8 cellular contexts compared by ENCODE assay signal in the genomic region with DNA sequence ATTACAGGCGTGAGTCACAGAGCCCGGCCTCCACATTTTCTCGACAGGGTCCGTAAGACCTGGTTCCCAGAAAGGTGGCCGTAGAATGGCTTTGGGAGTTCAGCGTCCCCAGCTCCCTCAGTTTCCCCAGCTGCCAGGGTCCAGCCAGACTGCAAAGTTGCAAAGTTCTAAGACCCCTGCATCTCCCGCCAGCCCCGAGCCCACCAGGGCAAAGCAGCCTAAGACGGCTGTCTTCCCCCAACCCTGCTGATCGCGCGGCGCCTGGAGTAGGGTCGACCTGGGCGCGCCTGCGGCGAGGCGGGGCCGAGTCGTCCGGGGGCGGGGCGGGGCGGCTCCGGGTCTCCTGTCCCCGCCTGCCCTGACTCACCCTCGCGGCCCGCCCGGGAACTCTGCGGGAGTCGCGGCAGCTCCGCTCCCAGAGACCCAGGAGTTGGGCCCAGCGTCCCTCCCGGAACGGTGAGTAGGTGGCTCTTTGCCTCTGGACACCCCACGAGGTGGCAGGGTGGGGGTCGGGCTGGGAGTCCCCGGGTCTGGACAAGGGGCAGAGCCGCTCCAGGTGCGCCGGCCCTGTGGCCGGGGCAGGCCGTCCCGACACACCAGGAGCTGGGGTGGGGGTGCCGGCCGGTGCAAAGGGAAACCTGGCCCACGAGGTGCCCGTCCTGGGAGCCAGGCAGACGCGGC. TPM values are rescaled to one million over a fixed set of nuclear protein-coding genes. Genes with fewer than 3 reads are reported as not detected.
DNase-seq lines count a peak whose midpoint lies in the region; ATAC-seq and TF ChIP-seq lines count a peak whose summit lies in the region.

Gene LRRC8E, plus strand, starts transcription at position 366 of the 681 bp plus-strand sequence. CDS start 7,094 bp downstream, outside the sequence.

- no peaks in the 10 kb centered on the region for H3K4me1 ChIP-seq in HUES64 (ENCODE audit: insufficient read depth, low read length)
- H3K4me1 ChIP-seq in right atrium auricular region: peaks cover 0 to 9% of the 10 kb centered on the region in 2 donors
- H3K4me1 ChIP-seq in skeletal muscle satellite cell (ENCODE audit: control insufficient read depth, insufficient read depth, low read length): peaks cover 15% of the 10 kb centered on the region

- no peak for DNase-seq in AG04449 (ENCODE audit: low read depth, low spot score)
- DNase-seq in activated naive CD4-positive, alpha-beta T cell treated with Interleukin-2 at 50 U/mL for 16 hours: peak; percentile 45
- DNase-seq in right atrium auricular region (ENCODE audit: low spot score): no peak
- DNase-seq in posterior vena cava (ENCODE audit: low spot score): no peak
- DNase-seq in KBM-7: no peak

- CTCF ChIA-PET in AG04449 (lab: Yijun Ruan, JAX): interaction anchor here (1.2 to 2.3 kb wide), 4 partner anchors 9 to 35 kb away, joined by 3 to 9 read pairs (median 5); no protein-coding TSS in a partner anchor

- POLR2A ChIA-PET in AG04449 (lab: Yijun Ruan, JAX): interaction anchor here (0.6 to 1.3 kb wide), 4 partner anchors 9 to 33 kb away, joined by 3 to 7 read pairs (median 4); partner anchors contain the start of gene MAP2K7

- H3K9me3 ChIP-seq in HUES64 (ENCODE audit: insufficient read depth, low read depth, low read length) (no peaks in the 10 kb centered on the region), right atrium auricular region (no peaks in the 10 kb centered on the region), skeletal muscle satellite cell (replicated peaks; ENCODE audit: low read length) (no peaks in the 10 kb centered on the region)

- 8% methylated on average over 53 of the region's 53 CpGs for WGBS in HUES64

- H3K27me3 ChIP-seq in HUES64 (ENCODE audit: insufficient read depth, low read length) (peaks cover 13% of the 10 kb centered on the region), right atrium auricular region (peaks cover 0 to 6% of the 10 kb centered on the region in 2 donors), skeletal muscle satellite cell (ENCODE audit: control insufficient read depth, insufficient read depth, low read length) (no peaks in the 10 kb centered on the region)

- H3K27ac ChIP-seq in HUES64 (ENCODE audit: low read depth, low read length) (no peak within 1 kb of the TSS), right atrium auricular region (no peak within 1 kb of the TSS)

- H3K9ac ChIP-seq in HUES64 (ENCODE audit: low read depth, low read length) (peak within 1 kb of the TSS; percentile 70), skeletal muscle satellite cell (ENCODE audit: low read depth, low read length) (peak within 1 kb of the TSS; percentile 87)

- H3K36me3 ChIP-seq in HUES64 (ENCODE audit: insufficient read depth, low read length) (no peaks in the 10 kb centered on the region), right atrium auricular region (no peaks in the 10 kb centered on the region), skeletal muscle satellite cell (ENCODE audit: insufficient read depth, low read length) (no peaks in the 10 kb centered on the region)

- ATAC-seq in GM18858 (IDR thresholded peaks at IDR 0.05; ENCODE audit: unreplicated experiment): no peak

- intact Hi-C loops in posterior vena cava (cut with DNase I): no loop called here

- TF ChIP-seq CTCF in AG04449 (IDR thresholded peaks at IDR 0.05; ENCODE audit: insufficient read depth, low read length, missing control alignments) (no peak), right atrium auricular region (IDR thresholded peaks at IDR 0.05) (no peak)

- peak within 1 kb of the TSS; percentile 83 for H3K4me3 ChIP-seq in AG04449 (ENCODE audit: low read depth, low read length)
- peak within 1 kb of the TSS; percentile 65 for H3K4me3 ChIP-seq in HUES64 (ENCODE audit: low read length)
- peak within 1 kb of the TSS; percentile 34 to 49 for H3K4me3 ChIP-seq in right atrium auricular region
- peak within 1 kb of the TSS; percentile 80 for H3K4me3 ChIP-seq in skeletal muscle satellite cell (ENCODE audit: low read length)

- in situ Hi-C loops in KBM-7 (cut with MboI; ENCODE audit: low pct_unique_long_range_greater_than_20kb, low sequenced_read_pairs): no loop called here

- peak within 1 kb of the TSS; percentile 94 for H3K4me2 ChIP-seq in skeletal muscle satellite cell (ENCODE audit: low read length)

RNA-seq across cellular contexts. Expression of gene LRRC8E, which starts in this region (rescaled TPM):
- 1.3 TPM for polyA plus RNA-seq in HUES64 (2013, experiment 1 of 2)
- 1.4 TPM for polyA plus RNA-seq in HUES64 (2013, experiment 2 of 2)
- total RNA-seq in right atrium auricular region (1 to 10 TPM; 1.5 to 2.1 TPM), posterior vena cava (not detected)
- total RNA-seq in skeletal muscle satellite cell (2012; rRNA removed): 5.2 and 6.3 TPM in 2 replicates
